1 cellular context compared by ENCODE assay signal in the genomic region with DNA sequence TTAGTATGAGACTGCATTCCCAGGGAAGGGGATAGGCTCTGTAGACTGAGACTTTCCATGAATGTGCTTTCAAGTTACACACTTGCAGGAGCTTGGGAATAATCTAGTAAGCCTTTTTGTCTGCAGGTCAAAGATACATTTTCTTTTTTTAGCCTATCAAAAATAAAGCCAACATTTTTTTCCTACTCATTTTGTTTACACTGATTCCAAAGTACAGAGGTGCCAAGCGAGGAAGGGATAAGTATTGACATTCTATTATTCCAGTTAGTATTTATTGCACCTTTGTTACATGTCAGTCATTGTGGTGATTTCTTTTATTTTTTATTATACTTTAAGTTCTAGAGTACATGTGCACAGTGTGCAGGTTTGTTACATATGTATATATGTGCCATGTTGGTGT.
TF ChIP-seq lines count a peak whose summit lies in the region.

No MANE protein-coding gene starts in this region.

TF ChIP-seq in HepG2, 621 proteins besides CTCF, POLR2A, EP300 and RAD21 (continued from another document):
- TF ChIP-seq ZBTB49 (CRISPR knock-in tag; IDR thresholded peaks at IDR 0.05; ENCODE audit: borderline replicate concordance): no peak
- TF ChIP-seq TBL1XR1 (IDR thresholded peaks at IDR 0.05; ENCODE audit: borderline replicate concordance, low read length, partially characterized antibody): no peak
- no peak for TF ChIP-seq YY1 (IDR thresholded peaks at IDR 0.05; ENCODE audit: insufficient read depth, insufficient replicate concordance, low read depth, low read length)
- no peak for TF ChIP-seq ZNF780A (CRISPR knock-in tag; IDR thresholded peaks at IDR 0.05)
- TF ChIP-seq NFKB2 (CRISPR knock-in tag; IDR thresholded peaks at IDR 0.05; ENCODE audit: borderline replicate concordance): no peak
